In the genomic region with DNA sequence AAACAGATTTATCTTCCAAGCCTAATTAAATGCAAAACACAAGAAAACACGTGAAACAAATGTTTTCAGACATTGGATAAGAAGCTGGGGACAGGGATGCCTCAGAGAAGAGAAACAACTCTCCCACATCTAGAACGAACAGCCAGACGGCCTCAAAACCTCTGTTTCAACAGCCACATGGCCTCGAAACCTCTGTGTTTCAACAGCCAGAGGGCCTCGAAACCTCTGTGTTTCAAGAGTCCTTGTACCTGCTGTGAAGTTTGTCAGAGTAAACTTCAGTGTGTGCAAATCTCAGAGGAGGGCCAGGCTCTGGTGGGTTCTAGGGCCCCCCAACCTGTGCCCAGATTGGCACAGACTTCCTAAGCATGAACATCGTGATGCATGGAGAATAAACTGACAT, we compare ENCODE assay signal across 29 cellular contexts.
"Had no signal": no experiment of that assay in that cellular context is flagged by ENCODE, and none has a peak within 500 bp of the region (broad histone marks: within the 10 kb centered on the region; RNA-seq: fewer than 3 reads in every experiment).

No MANE protein-coding gene starts in this region.

- H3K4me3 Mint-ChIP-seq: natural killer cell; nephron; neural progenitor cell; stimulated activated memory B cell treated with anti-CD40 and anti-IgM and Interleukin-4, amounts not matched to agents 10 μg/mL and 1 μg/mL and 100 μg/mL, for 72 hours; stimulated activated naive CD8-positive, alpha-beta T cell treated with anti-CD3 and anti-CD28 coated beads, Interleukin-15, amount 100 ng/mL, for 72 hours; type B pancreatic cell had no signal

- H3K27ac Mint-ChIP-seq: natural killer cell; nephron; neural progenitor cell; progenitor cell of endocrine pancreas; stimulated activated memory B cell treated with anti-CD40 and anti-IgM and Interleukin-4, amounts not matched to agents 10 μg/mL and 1 μg/mL and 100 μg/mL, for 72 hours; stimulated activated naive CD8-positive, alpha-beta T cell treated with anti-CD3 and anti-CD28 coated beads, Interleukin-15, amount 100 ng/mL, for 72 hours; type B pancreatic cell had no signal

- H3K27ac ChIP-seq: neural progenitor cell, ovary, parathyroid adenoma, psoas muscle, right lobe of liver, sigmoid colon, spleen, suprapubic skin, testis, tibial artery, transverse colon, upper lobe of right lung, uterus had no signal

- H3K4me3 ChIP-seq: neural progenitor cell, ovary, psoas muscle, right lobe of liver, sigmoid colon, spleen, suprapubic skin, testis, tibial artery, transverse colon, upper lobe of right lung, uterus had no signal

- H3K27me3 Mint-ChIP-seq: progenitor cell of endocrine pancreas; stimulated activated memory B cell treated with anti-CD40 and anti-IgM and Interleukin-4, amounts not matched to agents 10 μg/mL and 1 μg/mL and 100 μg/mL, for 72 hours; stimulated activated naive CD8-positive, alpha-beta T cell treated with anti-CD3 and anti-CD28 coated beads, Interleukin-15, amount 100 ng/mL, for 72 hours; type B pancreatic cell had no signal

- H3K79me2 ChIP-seq: parathyroid adenoma had no signal

- ATAC-seq: natural killer cell; psoas muscle; right lobe of liver; stimulated activated memory B cell treated with anti-CD40 and anti-IgM and Interleukin-4, amounts not matched to agents 10 μg/mL and 1 μg/mL and 100 μg/mL, for 72 hours; stimulated activated naive CD8-positive, alpha-beta T cell treated with anti-CD3 and anti-CD28 coated beads, Interleukin-15, amount 100 ng/mL, for 72 hours; stimulated activated naive CD8-positive, alpha-beta T cell treated with anti-CD3 and anti-CD28 coated beads, Interleukin-15, Interleukin-2, amounts not matched to agents 100 U/mL and 50 U/mL, for 24 hours had no signal

- H3K36me3 ChIP-seq: neural progenitor cell, ovary, uterus had no signal

- H3K4me1 Mint-ChIP-seq: nephron; neural progenitor cell; stimulated activated naive CD8-positive, alpha-beta T cell treated with anti-CD3 and anti-CD28 coated beads, Interleukin-15, amount 100 ng/mL, for 72 hours had no signal

- DNase-seq: natural killer cell; occipital lobe; ovary; psoas muscle; right cardiac atrium; right lobe of liver; sigmoid colon; small intestine; spleen; stimulated activated CD4-positive, alpha-beta T cell treated with anti-CD3 and anti-CD28 coated beads, Interleukin-12 subunit alpha, Interleukin-12 subunit beta, amount 100 ng/mL, for 4 hours; stimulated activated CD4-positive, alpha-beta T cell treated with anti-CD3 and anti-CD28 coated beads, Interleukin-1b, Interleukin-23, amount 100 ng/mL, for 48 hours; stimulated activated CD4-positive, alpha-beta T cell treated with anti-CD3 and anti-CD28 coated beads, Interleukin-4, amount 100 ng/mL, for 1 hour; stimulated activated CD4-positive, alpha-beta T cell treated with anti-CD3 and anti-CD28 coated beads, Interleukin-4, amount 100 ng/mL, for 4 hours; stimulated activated CD8-positive, alpha-beta memory T cell treated with anti-CD3 and anti-CD28 coated beads, Interleukin-4, amount 100 ng/mL, for 48 hours; stimulated activated naive CD4-positive, alpha-beta T cell; stimulated activated naive CD8-positive, alpha-beta T cell treated with anti-CD3 and anti-CD28 coated beads, Interleukin-15, amount 100 ng/mL, for 72 hours; stimulated activated naive CD8-positive, alpha-beta T cell treated with anti-CD3 and anti-CD28 coated beads, Interleukin-15, Interleukin-2, amounts not matched to agents 100 U/mL and 50 U/mL, for 24 hours; testis; tibial artery; transverse colon; upper lobe of right lung; uterus had no signal

- H3K9ac ChIP-seq: neural progenitor cell, parathyroid adenoma had no signal

- H3K4me1 ChIP-seq: neural progenitor cell, parathyroid adenoma, psoas muscle, right lobe of liver, sigmoid colon, spleen, suprapubic skin, testis, tibial artery, transverse colon, upper lobe of right lung, uterus had no signal

- H3K27me3 ChIP-seq: neural progenitor cell, ovary, right lobe of liver, sigmoid colon, spleen, suprapubic skin, testis, tibial artery, transverse colon, upper lobe of right lung, uterus had no signal

- H3K4me2 ChIP-seq: neural progenitor cell had no signal

- H3K9me3 ChIP-seq: ovary, psoas muscle, right lobe of liver, sigmoid colon, spleen, suprapubic skin, testis, tibial artery, transverse colon, upper lobe of right lung, uterus had no signal

- H2AFZ ChIP-seq: neural progenitor cell, parathyroid adenoma had no signal

- H3K9me3 Mint-ChIP-seq: natural killer cell; nephron; neural progenitor cell; stimulated activated memory B cell treated with anti-CD40 and anti-IgM and Interleukin-4, amounts not matched to agents 10 μg/mL and 1 μg/mL and 100 μg/mL, for 72 hours; stimulated activated naive CD8-positive, alpha-beta T cell treated with anti-CD3 and anti-CD28 coated beads, Interleukin-15, amount 100 ng/mL, for 72 hours; type B pancreatic cell had no signal
